Comparison of ENCODE assay signal across 27 cellular contexts in genomic region chr20:10109621-10110020, GRCh38.
DNase-seq lines count a peak whose midpoint lies in the region; ATAC-seq and TF ChIP-seq lines count a peak whose summit lies in the region.
"Had no signal": no experiment of that assay in that cellular context is flagged by ENCODE, and none has a peak within 500 bp of the region (broad histone marks: within the 10 kb centered on the region; RNA-seq: fewer than 3 reads in every experiment).

No MANE protein-coding gene starts in this region.

- no peaks in the 10 kb centered on the region for H3K9me3 ChIP-seq in BLaER1
- 0 out of 2 replicates have a peak, but pooled peaks cover 4% of the 10 kb centered on the region for H3K9me3 ChIP-seq in MG63
- H3K9me3 ChIP-seq: HAP-1, SJCRH30 had no signal

- in situ Hi-C loops in astrocyte of the spinal cord (cut with HindIII; ENCODE audit: low sequenced_read_pairs) = no loop called here

- H3K4me2 ChIP-seq in BLaER1 = peak overlapping the region; percentile 81; the same call in 1 of the 2 replicates
- H3K4me2 ChIP-seq: A549, KMS-11 had no signal

- H4K20me1 ChIP-seq in BLaER1 = no peaks in the 10 kb centered on the region

- H3K4me1 ChIP-seq in BLaER1 = peaks cover 43% of the 10 kb centered on the region
- H3K4me1 ChIP-seq: HAP-1, SJCRH30 had no signal

- no peaks in the 10 kb centered on the region for H3K27me3 ChIP-seq in BLaER1
- H3K27me3 ChIP-seq in MG63 = no peaks in the 10 kb centered on the region
- H3K27me3 ChIP-seq: SJCRH30 had no signal

- H3K27ac ChIP-seq in BLaER1 = no peak overlapping the region
- H3K27ac ChIP-seq: KMS-11, SJCRH30 had no signal

- H3K4me3 ChIP-seq in BLaER1 (no peak overlapping the region), MG63 (no peak overlapping the region), astrocyte of the spinal cord (ENCODE audit: low read depth, low read length) (no peak overlapping the region)
- H3K4me3 ChIP-seq: A549, HAP-1, SJCRH30 had no signal

- ATAC-seq in GM19035 (IDR thresholded peaks at IDR 0.05; ENCODE audit: unreplicated experiment) (no peak), HG03280 (IDR thresholded peaks at IDR 0.05; ENCODE audit: unreplicated experiment) (no peak)
- ATAC-seq: A549, PC-3, Right ventricle myocardium inferior, SK-N-SH treated with all-trans-retinoic acid at 6 μM for 48 hours had no signal

- H3K9ac ChIP-seq in BLaER1 = no peak overlapping the region
- H3K9ac ChIP-seq: KMS-11 had no signal

- no peak for TF ChIP-seq CTCF in astrocyte of the spinal cord (IDR thresholded peaks at IDR 0.05; ENCODE audit: low read depth, low read length)

- DNase-seq in MG63 (peak; percentile 48), astrocyte of the spinal cord (ENCODE audit: low read depth, low spot score) (peak; percentile 13), medulla oblongata (ENCODE audit: extremely low spot score) (peak; percentile 62), ecto neural progenitor cell (ENCODE audit: low spot score) (no peak), NCI-H526 treated with DMSO at 0.1 percent for 48 hours (lab: John Stamatoyannopoulos, UW) (no peak)
- DNase-seq: AML-193; Calu3; GOT3; HFFc6; NCI-H1092; NCI-H1417 treated with DMSO at 0.1 percent for 48 hours; NCI-H1694 treated with DMSO at 0.1 percent for 48 hours; NCI-H2081; NCI-H2227 treated with DMSO at 0.1 percent for 48 hours; NCI-H524; NCI-H82; NK-92 treated with Interleukin-12 subunit alpha and Interleukin-12 subunit beta, amount 100 ng/mL, for 24 hours; SJCRH30 had no signal

- no peaks in the 10 kb centered on the region for H3K36me3 ChIP-seq in BLaER1
- H3K36me3 ChIP-seq in MG63 = no peaks in the 10 kb centered on the region
- H3K36me3 ChIP-seq: HAP-1, SJCRH30 had no signal

Comparison
In these comparisons a context has a peak if more than half of its experiments do, and no peak if none do; other contexts are left out.
1. DNase-seq: peak in MG63 (single experiment), astrocyte of the spinal cord (single experiment) and medulla oblongata (single experiment); none in ecto neural progenitor cell (single experiment) and NCI-H526 treated with DMSO at 0.1 percent for 48 hours (single experiment).